36 cellular contexts compared by ENCODE assay signal in genomic region chr4:138941037-138941436, GRCh38.
"Had no signal": no experiment of that assay in that cellular context is flagged by ENCODE, and none has a peak within 500 bp of the region (broad histone marks: within the 10 kb centered on the region; RNA-seq: fewer than 3 reads in every experiment).

No MANE protein-coding gene starts in this region.

- DNase-seq: Karpas-422, Kasumi-1, MG63, MM.1S, MV-4-11, NCI-H1048, NCI-H1092, NCI-H1092 treated with DMSO at 0.1 percent for 48 hours, NCI-H1105, NCI-H1105 treated with DMSO at 0.1 percent for 48 hours, NCI-H1417, NCI-H1417 treated with DMSO at 0.1 percent for 48 hours, NCI-H1436, NCI-H1436 treated with DMSO at 0.1 percent for 48 hours, NCI-H146, NCI-H1694, NCI-H1694 treated with DMSO at 0.1 percent for 48 hours, NCI-H187, NCI-H187 treated with DMSO at 0.1 percent for 48 hours, NCI-H1930, NCI-H2029, NCI-H2029 treated with DMSO at 0.1 percent for 48 hours, NCI-H2081, NCI-H2081 treated with DMSO at 0.1 percent for 48 hours, NCI-H2107, NCI-H2171, NCI-H2171 treated with DMSO at 0.1 percent for 48 hours, NCI-H2227 treated with DMSO at 0.1 percent for 48 hours, NCI-H226, NCI-H345, NCI-H446, NCI-H446 treated with DMSO at 0.1 percent for 48 hours, NCI-H510A, NCI-H510A treated with DMSO at 0.1 percent for 48 hours, NCI-H524, NCI-H524 treated with DMSO at 0.1 percent for 48 hours had no signal

- H3K9me3 ChIP-seq: MG63 had no signal

- H3K27me3 ChIP-seq: MG63 had no signal

- H3K4me3 ChIP-seq: MG63 had no signal

- H3K36me3 ChIP-seq: MG63 had no signal
